23 cellular contexts compared by ENCODE assay signal in genomic region chr11:101407324-101407723, GRCh38.
DNase-seq lines count a peak whose midpoint lies in the region; ATAC-seq and TF ChIP-seq lines count a peak whose summit lies in the region.
"Had no signal": no experiment of that assay in that cellular context is flagged by ENCODE, and none has a peak within 500 bp of the region (broad histone marks: within the 10 kb centered on the region; RNA-seq: fewer than 3 reads in every experiment).

No MANE protein-coding gene starts in this region.

- no peak for TF ChIP-seq POLR2A in esophagus muscularis mucosa (IDR thresholded peaks at IDR 0.05; ENCODE audit: low read depth)

- TF ChIP-seq EP300 in esophagus muscularis mucosa (IDR thresholded peaks at IDR 0.05), result no peak

- H3K27ac ChIP-seq in esophagus muscularis mucosa (replicated peaks in 1 of 4) (peak overlapping the region; percentile 54 to 63 (median 60)), rectal smooth muscle tissue (ENCODE audit: low read depth, low read length) (peak overlapping the region; percentile 91), WERI-Rb-1 (no peak overlapping the region)
- H3K27ac ChIP-seq: C4-2B, cardiac muscle cell, foreskin keratinocyte had no signal

- peaks cover 0 to 29% (median 17%) of the 10 kb centered on the region in 4 donors for H3K4me1 ChIP-seq in esophagus muscularis mucosa
- H3K4me1 ChIP-seq in rectal smooth muscle tissue (ENCODE audit: control insufficient read depth, insufficient read depth, low read length), result peaks cover 15% of the 10 kb centered on the region

- no peak overlapping the region for H3K4me3 ChIP-seq in AG10803 (ENCODE audit: low read length)
- H3K4me3 ChIP-seq in MG63, result no peak overlapping the region
- peak overlapping the region in 3 of 4 donors; percentile 14 to 32 (median 18) for H3K4me3 ChIP-seq in esophagus muscularis mucosa
- H3K4me3 ChIP-seq in rectal smooth muscle tissue (ENCODE audit: low read length), result no peak overlapping the region
- H3K4me3 ChIP-seq in WERI-Rb-1 (ENCODE audit: low read depth, low read length), result no peak overlapping the region
- H3K4me3 ChIP-seq: cardiac muscle cell, tibial nerve had no signal

- WGBS in esophagus muscularis mucosa, result 21% methylated on average over 2 of the region's 2 CpGs

- no peaks in the 10 kb centered on the region for H3K27me3 ChIP-seq in MG63
- H3K27me3 ChIP-seq in esophagus muscularis mucosa, result no peaks in the 10 kb centered on the region
- H3K27me3 ChIP-seq in rectal smooth muscle tissue (ENCODE audit: control insufficient read depth, insufficient read depth, low read length), result no peaks in the 10 kb centered on the region
- no peaks in the 10 kb centered on the region for H3K27me3 ChIP-seq in WERI-Rb-1 (ENCODE audit: insufficient read depth, low read depth, severe bottlenecking)
- H3K27me3 ChIP-seq: cardiac muscle cell, tibial nerve had no signal

- H3K9me3 ChIP-seq in MG63 (no peaks in the 10 kb centered on the region), esophagus muscularis mucosa (no peaks in the 10 kb centered on the region), WERI-Rb-1 (ENCODE audit: severe bottlenecking) (no peaks in the 10 kb centered on the region)
- H3K9me3 ChIP-seq: SK-N-SH, tibial nerve had no signal

- H3K36me3 ChIP-seq in MG63 (no peaks in the 10 kb centered on the region), esophagus muscularis mucosa (no peaks in the 10 kb centered on the region), rectal smooth muscle tissue (ENCODE audit: control insufficient read depth, insufficient read depth, low read length) (no peaks in the 10 kb centered on the region), WERI-Rb-1 (no peaks in the 10 kb centered on the region)
- H3K36me3 ChIP-seq: cardiac muscle cell, tibial nerve had no signal

- TF ChIP-seq CTCF in AG10803 (conservative IDR thresholded peaks at IDR 0.05; ENCODE audit: low read length) (no peak), esophagus muscularis mucosa (IDR thresholded peaks at IDR 0.05) (no peak), WERI-Rb-1 (IDR thresholded peaks at IDR 0.05; ENCODE audit: low read depth, low read length) (no peak)

- no peak overlapping the region for H3K9ac ChIP-seq in rectal smooth muscle tissue (ENCODE audit: low read length)
- H3K9ac ChIP-seq: SK-N-SH had no signal

- intact Hi-C loops in esophagus muscularis mucosa (cut with DNase I), result no loop called here

- DNase-seq in AG10803 (ENCODE audit: low read depth), result peak; percentile 72
- peak; percentile 5 for DNase-seq in MG63
- no peak for DNase-seq in esophagus muscularis mucosa (ENCODE audit: extremely low spot score)
- DNase-seq in WERI-Rb-1, result no peak
- no peak for DNase-seq in activated naive CD4-positive, alpha-beta T cell (lab: John Stamatoyannopoulos, UW)
- DNase-seq: activated CD4-positive, alpha-beta T cell treated with anti-CD3 and anti-CD28 coated beads, Interleukin-2, amount 50 U/mL, for 4 hours; activated CD8-positive, alpha-beta memory T cell treated with anti-CD3 and anti-CD28 coated beads, Interleukin-2, amount 50 U/mL, for 48 hours; activated naive CD8-positive, alpha-beta T cell treated with anti-CD3 and anti-CD28 coated beads, Interleukin-2, amount 10 ng/mL, durations not matched to agents 7 days and 5 days; dermis blood vessel endothelial cell; foreskin keratinocyte; H7; hippocampal formation; NCI-H1436 treated with DMSO at 0.1 percent for 48 hours; NCI-H524 treated with DMSO at 0.1 percent for 48 hours; SK-N-SH; stimulated activated CD4-positive, alpha-beta T cell treated with anti-CD3 and anti-CD28 coated beads, Interleukin-4, amount 100 ng/mL, for 24 hours had no signal

- no peak for ATAC-seq in HG03439 (IDR thresholded peaks at IDR 0.05; ENCODE audit: unreplicated experiment)
- no peak for ATAC-seq in HG02981 (IDR thresholded peaks at IDR 0.05; ENCODE audit: unreplicated experiment)
- ATAC-seq: foreskin keratinocyte, WTC11 had no signal

Comparison
In these comparisons a context has a peak if more than half of its experiments do, and no peak if none do; other contexts are left out.
1. DNase-seq: peak in AG10803 (single experiment) and MG63 (single experiment); none in esophagus muscularis mucosa (single experiment), WERI-Rb-1 (single experiment) and activated naive CD4-positive, alpha-beta T cell (0 of 4).
2. H3K4me3 ChIP-seq: peak in esophagus muscularis mucosa (3 of 4); none in AG10803 (single experiment), MG63 (single experiment), rectal smooth muscle tissue (single experiment) and WERI-Rb-1 (single experiment).